13 cellular contexts compared by ENCODE assay signal in genomic region chrX:130100180-130100579, GRCh38. TPM values are rescaled to one million over a fixed set of nuclear protein-coding genes. Genes with fewer than 3 reads are reported as not detected.
DNase-seq lines count a peak whose midpoint lies in the region; ATAC-seq and TF ChIP-seq lines count a peak whose summit lies in the region.
"Had no signal": no experiment of that assay in that cellular context is flagged by ENCODE, and none has a peak within 500 bp of the region (broad histone marks: within the 10 kb centered on the region; RNA-seq: fewer than 3 reads in every experiment).

No MANE protein-coding gene starts in this region.

- H3K27me3 Mint-ChIP-seq in HFFc6 (ENCODE audit: insufficient read depth): no peaks in the 10 kb centered on the region
- H3K27me3 Mint-ChIP-seq in chondrocyte (ENCODE audit: low read depth): no peaks in the 10 kb centered on the region
- H3K27me3 Mint-ChIP-seq: stimulated activated memory B cell treated with anti-CD40 and anti-IgM and Interleukin-4, amounts not matched to agents 10 μg/mL and 1 μg/mL and 100 μg/mL, for 72 hours had no signal

- H3K9me3 Mint-ChIP-seq in HFFc6 (no peaks in the 10 kb centered on the region), chondrocyte (ENCODE audit: low read depth) (no peaks in the 10 kb centered on the region)
- H3K9me3 Mint-ChIP-seq: stimulated activated memory B cell treated with anti-CD40 and anti-IgM and Interleukin-4, amounts not matched to agents 10 μg/mL and 1 μg/mL and 100 μg/mL, for 72 hours had no signal

- peaks cover 4% of the 10 kb centered on the region; the same call in 1 of the 2 replicates for H3K36me3 Mint-ChIP-seq in HFFc6 (ENCODE audit: low read depth)
- H3K36me3 Mint-ChIP-seq in chondrocyte (ENCODE audit: low read depth): no peaks in the 10 kb centered on the region

- no peaks in the 10 kb centered on the region for H3K9me3 ChIP-seq in mucosa of rectum (ENCODE audit: control insufficient read depth in 2 of 2, low read length in 2 of 2)

- H3K4me3 Mint-ChIP-seq in HFFc6: no peak overlapping the region
- no peak overlapping the region for H3K4me3 Mint-ChIP-seq in chondrocyte (ENCODE audit: unreplicated experiment)
- H3K4me3 Mint-ChIP-seq: stimulated activated memory B cell treated with anti-CD40 and anti-IgM and Interleukin-4, amounts not matched to agents 10 μg/mL and 1 μg/mL and 100 μg/mL, for 72 hours had no signal

- H3K4me1 Mint-ChIP-seq in HFFc6 (ENCODE audit: low read depth) (peaks cover 30% of the 10 kb centered on the region), chondrocyte (ENCODE audit: low read depth) (peaks cover 33% of the 10 kb centered on the region)

- peaks cover 23 to 41% of the 10 kb centered on the region in 2 donors for H3K4me1 ChIP-seq in mucosa of rectum (ENCODE audit: control insufficient read depth in 2 of 2, insufficient read depth in 2 of 2, low read length in 2 of 2)

- H3K36me3 ChIP-seq in mucosa of rectum (ENCODE audit: control insufficient read depth in 2 of 2, insufficient read depth in 2 of 2, low read length in 2 of 2): no peaks in the 10 kb centered on the region

- H3K4me3 ChIP-seq in mucosa of rectum (ENCODE audit: low read length in 2 of 2): no peak overlapping the region

- TF ChIP-seq CTCF in 22Rv1 (IDR thresholded peaks at IDR 0.05): no peak
- no peak for TF ChIP-seq CTCF in HFFc6 (IDR thresholded peaks at IDR 0.05)
- TF ChIP-seq CTCF in chondrocyte (IDR thresholded peaks at IDR 0.05): no peak

- H3K27me3 ChIP-seq in mucosa of rectum (ENCODE audit: control insufficient read depth in 2 of 2, insufficient read depth in 2 of 2, low read length in 2 of 2): no peaks in the 10 kb centered on the region

- no peak for ATAC-seq in HG02970 (IDR thresholded peaks at IDR 0.05; ENCODE audit: low FRiP score, unreplicated experiment)
- ATAC-seq: Panc1; stimulated activated memory B cell treated with anti-CD40 and anti-IgM and Interleukin-4, amounts not matched to agents 10 μg/mL and 1 μg/mL and 100 μg/mL, for 72 hours had no signal

- DNase-seq in HFFc6 (peak; percentile 12), chondrocyte (ENCODE audit: low spot score) (no peak), COR-L47 (lab: John Stamatoyannopoulos, UW) (no peak), H4 (ENCODE audit: low spot score) (no peak), islet precursor cell (no peak)
- DNase-seq: activated naive CD4-positive, alpha-beta T cell treated with Interleukin-2 at 50 U/mL for 16 hours had no signal

- H3K27ac Mint-ChIP-seq in HFFc6 (peak overlapping the region; percentile 64), chondrocyte (ENCODE audit: unreplicated experiment) (peak overlapping the region; percentile 74)
- H3K27ac Mint-ChIP-seq: stimulated activated memory B cell treated with anti-CD40 and anti-IgM and Interleukin-4, amounts not matched to agents 10 μg/mL and 1 μg/mL and 100 μg/mL, for 72 hours had no signal

- peak overlapping the region in 1 of 2 donors; percentile 7 for H3K9ac ChIP-seq in mucosa of rectum (ENCODE audit: low read depth in 1 of 2, low read length in 2 of 2)

- H3K27ac ChIP-seq in 22Rv1: peak overlapping the region; percentile 31
- peak overlapping the region; percentile 43 to 76 for H3K27ac ChIP-seq in mucosa of rectum (ENCODE audit: low read depth in 2 of 2, low read length in 2 of 2)
- H3K27ac ChIP-seq: C4-2B, VCaP had no signal

RNA-seq across cellular contexts. Expression of gene ELF4, which starts 10.1 kb away (rescaled TPM):
- total RNA-seq in HFFc6 (2021; fragmentation: NEBNext Ultra II Directional; extraction: Animal tissue kit (Norgen Biotek cat#: 25700)): 10 to 100 TPM; 21.9 to 35.9 (median 31.4) TPM
- total RNA-seq in chondrocyte: 18.1 to 25.7 TPM (median 22.2 TPM) in 3 replicates
- 11.4 and 11.9 TPM in 2 replicates for total RNA-seq in H4 (2014; rRNA removed; shearing (Covaris generic))
